8 cellular contexts compared by ENCODE assay signal in genomic region chr3:113532698-113533533, GRCh38. TPM values are rescaled to one million over a fixed set of nuclear protein-coding genes. Genes with fewer than 3 reads are reported as not detected.
DNase-seq lines count a peak whose midpoint lies in the region; ATAC-seq and TF ChIP-seq lines count a peak whose summit lies in the region.

No MANE protein-coding gene starts in this region.

- H3K4me3 Mint-ChIP-seq in CD8-positive, alpha-beta T cell: peak overlapping the region; percentile 96
- H3K4me3 Mint-ChIP-seq in activated CD4-positive, alpha-beta memory T cell treated with anti-CD3 and anti-CD28 coated beads for 36 hours: peak overlapping the region; percentile 98
- peak overlapping the region; percentile 67 for H3K4me3 Mint-ChIP-seq in endodermal cell
- H3K4me3 Mint-ChIP-seq in naive B cell: peak overlapping the region; percentile 95 to 100 (median 98)

- WGBS in HUES64: 1% methylated on average over 64 of the region's 66 CpGs
- WGBS in endodermal cell (ENCODE audit: insufficient coverage in 1 of 2, insufficient read length in 1 of 2), 2 experiments: 1 to 5% methylated on average over 8 to 66 of the region's 66 CpGs
- WGBS in thyroid gland, 2 donors: 1 to 2% methylated on average over 24 to 34 of the region's 66 CpGs

- peaks cover 47% of the 10 kb centered on the region for H3K4me1 ChIP-seq in CD8-positive, alpha-beta T cell (ENCODE audit: insufficient read depth, low read length)
- H3K4me1 ChIP-seq in HUES64 (ENCODE audit: insufficient read depth, low read length) (peaks cover 5% of the 10 kb centered on the region; the same call in 1 of the 2 replicates), endodermal cell (ENCODE audit: control insufficient read depth, insufficient read depth, low read length) (no peaks in the 10 kb centered on the region), thyroid gland (peaks cover 4% of the 10 kb centered on the region in 2 donors)

- ATAC-seq in CD8-positive, alpha-beta T cell: peak; percentile 41
- ATAC-seq in GM19463 (IDR thresholded peaks at IDR 0.05; ENCODE audit: unreplicated experiment) (peak; percentile 31), naive B cell (ENCODE audit: low read depth in 2 of 2) (peak; percentile 70 to 73)

- TF ChIP-seq CTCF in CD8-positive, alpha-beta T cell (IDR thresholded peaks at IDR 0.05): no peak
- no peak for TF ChIP-seq CTCF in endodermal cell (conservative IDR thresholded peaks at IDR 0.05)
- peak in 1 of 6 experiments; percentile 0 for TF ChIP-seq CTCF in thyroid gland (IDR thresholded peaks at IDR 0.05)

- peak overlapping the region; percentile 28; the same call in 1 of the 2 replicates for H3K9ac ChIP-seq in HUES64 (ENCODE audit: low read depth, low read length)
- no peak overlapping the region for H3K9ac ChIP-seq in endodermal cell (ENCODE audit: extremely low read depth, low read length, poor library complexity, severe bottlenecking)

- peak overlapping the region; percentile 83 for H3K4me3 ChIP-seq in CD8-positive, alpha-beta T cell (ENCODE audit: low read depth, low read length)
- peak overlapping the region; percentile 59 for H3K4me3 ChIP-seq in HUES64 (ENCODE audit: low read length)
- H3K4me3 ChIP-seq in endodermal cell (ENCODE audit: low read length): peak overlapping the region; percentile 80
- H3K4me3 ChIP-seq in thyroid gland (replicated peaks in 1 of 3): peak overlapping the region; percentile 6 to 51 (median 16)

- CTCF ChIA-PET in CD8-positive, alpha-beta T cell (lab: Charles Lee): interaction anchor here (1.0 to 1.2 kb wide), 2 partner anchors 10 to 45 kb away, joined by 4 to 6 read pairs; no protein-coding TSS in a partner anchor
- CTCF ChIA-PET in activated CD4-positive, alpha-beta memory T cell treated with anti-CD3 and anti-CD28 coated beads for 36 hours (lab: Charles Lee): interaction anchor here (1.0 to 2.5 kb wide), 3 partner anchors 18 to 40 kb away, joined by 3 to 7 read pairs (median 5); partner anchors contain the start of gene SPICE1

- H3K36me3 ChIP-seq in CD8-positive, alpha-beta T cell (ENCODE audit: insufficient read depth, low read length): no peaks in the 10 kb centered on the region
- H3K36me3 ChIP-seq in HUES64 (ENCODE audit: insufficient read depth, low read length): no peaks in the 10 kb centered on the region
- no peaks in the 10 kb centered on the region for H3K36me3 ChIP-seq in endodermal cell (ENCODE audit: control insufficient read depth, insufficient read depth, low read length)
- no peaks in the 10 kb centered on the region for H3K36me3 ChIP-seq in thyroid gland

- POLR2A ChIA-PET in CD8-positive, alpha-beta T cell (lab: Charles Lee): interaction anchor here (1.1 to 2.7 kb wide), 6 partner anchors 18 to 213 kb away, joined by 3 to 36 read pairs (median 6); partner anchors contain the start of genes NAA50, SPICE1 and USF3
- POLR2A ChIA-PET in activated CD4-positive, alpha-beta memory T cell treated with anti-CD3 and anti-CD28 coated beads for 36 hours (lab: Charles Lee): interaction anchor here (2.0 to 2.7 kb wide), 2 partner anchors 14 to 18 kb away, joined by 4 to 24 read pairs; partner anchors contain the start of gene SPICE1

- peak; percentile 21 to 74 (median 51) for DNase-seq in CD8-positive, alpha-beta T cell
- peak; percentile 54 for DNase-seq in activated CD4-positive, alpha-beta memory T cell treated with anti-CD3 and anti-CD28 coated beads for 36 hours
- DNase-seq in endodermal cell (peak; percentile 76), naive B cell (peak; percentile 71), thyroid gland (peak; percentile 18 to 29), NOMO-1 treated with DMSO at 0.1 percent for 48 hours (lab: John Stamatoyannopoulos, UW; ENCODE audit: unreplicated experiment) (no peak)

- H3K27ac ChIP-seq in CD8-positive, alpha-beta T cell (ENCODE audit: low read depth, low read length): peak overlapping the region; percentile 87
- no peak overlapping the region for H3K27ac ChIP-seq in HUES64 (ENCODE audit: low read depth, low read length)
- H3K27ac ChIP-seq in endodermal cell (ENCODE audit: low read depth, low read length): no peak overlapping the region
- peak overlapping the region in 1 of 3 donors; percentile 0 for H3K27ac ChIP-seq in thyroid gland

- H3K27me3 ChIP-seq in CD8-positive, alpha-beta T cell (ENCODE audit: insufficient read depth, low read length): no peaks in the 10 kb centered on the region
- H3K27me3 ChIP-seq in HUES64 (ENCODE audit: insufficient read depth, low read length) (peaks cover 87% of the 10 kb centered on the region), endodermal cell (ENCODE audit: control insufficient read depth, insufficient read depth, low read length, poor library complexity, severe bottlenecking) (peaks cover 80% of the 10 kb centered on the region), thyroid gland (no peaks in the 10 kb centered on the region)

- peak overlapping the region; percentile 97 for H3K27ac Mint-ChIP-seq in CD8-positive, alpha-beta T cell
- H3K27ac Mint-ChIP-seq in activated CD4-positive, alpha-beta memory T cell treated with anti-CD3 and anti-CD28 coated beads for 36 hours: peak overlapping the region; percentile 96
- H3K27ac Mint-ChIP-seq in endodermal cell (no peak overlapping the region), naive B cell (peak overlapping the region; percentile 98 to 100 (median 99))

- H3K9me3 Mint-ChIP-seq in CD8-positive, alpha-beta T cell: no peaks in the 10 kb centered on the region
- no peaks in the 10 kb centered on the region for H3K9me3 Mint-ChIP-seq in activated CD4-positive, alpha-beta memory T cell treated with anti-CD3 and anti-CD28 coated beads for 36 hours
- H3K9me3 Mint-ChIP-seq in endodermal cell: no peaks in the 10 kb centered on the region
- no peaks in the 10 kb centered on the region for H3K9me3 Mint-ChIP-seq in naive B cell

- H3K27me3 Mint-ChIP-seq in CD8-positive, alpha-beta T cell (ENCODE audit: low read depth): no peaks in the 10 kb centered on the region
- no peaks in the 10 kb centered on the region for H3K27me3 Mint-ChIP-seq in activated CD4-positive, alpha-beta memory T cell treated with anti-CD3 and anti-CD28 coated beads for 36 hours
- H3K27me3 Mint-ChIP-seq in endodermal cell (ENCODE audit: insufficient read depth): peaks cover 73% of the 10 kb centered on the region
- no peaks in the 10 kb centered on the region for H3K27me3 Mint-ChIP-seq in naive B cell

- H3K4me1 Mint-ChIP-seq in CD8-positive, alpha-beta T cell (ENCODE audit: low read depth): peaks cover 61% of the 10 kb centered on the region
- H3K4me1 Mint-ChIP-seq in activated CD4-positive, alpha-beta memory T cell treated with anti-CD3 and anti-CD28 coated beads for 36 hours (ENCODE audit: low read depth): peaks cover 52% of the 10 kb centered on the region
- peaks cover 12% of the 10 kb centered on the region for H3K4me1 Mint-ChIP-seq in endodermal cell
- H3K4me1 Mint-ChIP-seq in naive B cell: peaks cover 40 to 60% (median 55%) of the 10 kb centered on the region in 3 donors

- peaks cover 42% of the 10 kb centered on the region for H3K36me3 Mint-ChIP-seq in CD8-positive, alpha-beta T cell
- H3K36me3 Mint-ChIP-seq in activated CD4-positive, alpha-beta memory T cell treated with anti-CD3 and anti-CD28 coated beads for 36 hours: peaks cover 2% of the 10 kb centered on the region
- H3K36me3 Mint-ChIP-seq in endodermal cell (ENCODE audit: low read depth) (no peaks in the 10 kb centered on the region), naive B cell (peaks cover 0 to 8% of the 10 kb centered on the region in 2 donors)

- intact Hi-C loops in CD8-positive, alpha-beta T cell (cut with DNase I, micrococcal nuclease): loop anchor here (1.0 to 10.0 kb wide), 14 partner anchors 18 to 1612 kb away; partner anchors contain the start of genes ATG3 (in 2 of the 2), USF3 (in 2 of the 2), ATP6V1A (in 1 of the 2) and NAA50 (in 1 of the 2)
- intact Hi-C loops in activated CD4-positive, alpha-beta memory T cell treated with anti-CD3 and anti-CD28 coated beads for 36 hours (cut with micrococcal nuclease): loop anchor here (1.0 to 10.0 kb wide), 7 partner anchors 18 to 772 kb away; partner anchors contain the start of genes NAA50, SPICE1, USF3 and ZDHHC23
- intact Hi-C loops in thyroid gland (cut with DNase I): no loop called here

- TF ChIP-seq POLR2A in thyroid gland (IDR thresholded peaks at IDR 0.05): no peak

- H3K9me3 ChIP-seq in CD8-positive, alpha-beta T cell (ENCODE audit: low read length): no peaks in the 10 kb centered on the region
- H3K9me3 ChIP-seq in HUES64 (ENCODE audit: insufficient read depth, low read depth, low read length): no peaks in the 10 kb centered on the region
- no peaks in the 10 kb centered on the region for H3K9me3 ChIP-seq in endodermal cell (ENCODE audit: control insufficient read depth, low read length)
- H3K9me3 ChIP-seq in thyroid gland: no peaks in the 10 kb centered on the region

RNA-seq across cellular contexts. Expression of gene SIDT1, which starts 0.6 kb away (rescaled TPM):
- 10 to 100 TPM; 32.1 to 38.3 TPM for total RNA-seq in CD8-positive, alpha-beta T cell
- 0.25 TPM for polyA plus RNA-seq in HUES64 (2013, experiment 1 of 2)
- polyA plus RNA-seq in HUES64 (2013, experiment 2 of 2): 0.19 TPM
- total RNA-seq in activated CD4-positive, alpha-beta memory T cell treated with anti-CD3 and anti-CD28 coated beads for 36 hours: 10 to 100 TPM; 11.3 TPM
- total RNA-seq in endodermal cell: not detected
- polyA plus RNA-seq in endodermal cell (2013, experiment 1 of 2): 0.25 TPM
- polyA plus RNA-seq in endodermal cell (2013, experiment 2 of 2): 0.70 TPM
- polyA plus RNA-seq in naive B cell (ENCODE audit: low read depth in 6 of 6): 100 to 1,000 TPM in 1 of 6 donors, 10 to 100 TPM in 5; 34.9 to 116 (median 54.8) TPM
- 1 to 10 TPM in 3 of 4 donors, under 1 TPM in 1; 0.98 to 3.1 (median 2.6) TPM for total RNA-seq in thyroid gland

RNA-seq across cellular contexts. Expression of gene SPICE1, which starts 18.0 kb away (rescaled TPM):
- total RNA-seq in CD8-positive, alpha-beta T cell: 10 to 100 TPM; 10.6 to 11.6 TPM
- 9.2 TPM for polyA plus RNA-seq in HUES64 (2013, experiment 1 of 2)
- 16.5 TPM for polyA plus RNA-seq in HUES64 (2013, experiment 2 of 2)
- total RNA-seq in activated CD4-positive, alpha-beta memory T cell treated with anti-CD3 and anti-CD28 coated beads for 36 hours: 10 to 100 TPM; 23.1 to 24.1 TPM
- total RNA-seq in endodermal cell: 10 to 100 TPM; 20.7 to 36.2 TPM
- polyA plus RNA-seq in endodermal cell (2013, experiment 1 of 2): 30.1 TPM
- 27.7 TPM for polyA plus RNA-seq in endodermal cell (2013, experiment 2 of 2)
- 1 to 10 TPM; 3.3 to 7.4 (median 6.1) TPM for polyA plus RNA-seq in naive B cell (ENCODE audit: low read depth in 6 of 6)
- 10 to 100 TPM; 25.0 to 61.9 (median 30.5) TPM for total RNA-seq in thyroid gland

Comparison
In these comparisons a context has a peak if more than half of its experiments do, and no peak if none do; other contexts are left out.
1. H3K4me3 ChIP-seq: peak in every context shown above with its lines; median percentile 83 in CD8-positive, alpha-beta T cell; 80 in endodermal cell; 59 in HUES64; 16 in thyroid gland.